In genomic region chr13:40770609-40770933, GRCh38 we compare ENCODE assay signal across 8 cellular contexts. TPM values are rescaled to one million over a fixed set of nuclear protein-coding genes. Genes with fewer than 3 reads are reported as not detected.
DNase-seq lines count a peak whose midpoint lies in the region; ATAC-seq and TF ChIP-seq lines count a peak whose summit lies in the region.

No MANE protein-coding gene starts in this region.

- no peak for DNase-seq in CD8-positive, alpha-beta T cell
- DNase-seq in PC-3, result no peak
- no peak for DNase-seq in epithelial cell of esophagus (ENCODE audit: low read depth)
- no peak for DNase-seq in SIG-M5 (lab: John Stamatoyannopoulos, UW)
- DNase-seq in NCI-H510A (lab: John Stamatoyannopoulos, UW), result no peak
- DNase-seq in NCI-H2081 treated with DMSO at 0.1 percent for 48 hours (lab: John Stamatoyannopoulos, UW), result no peak

- peaks cover 41% of the 10 kb centered on the region for H3K4me1 Mint-ChIP-seq in CD8-positive, alpha-beta T cell (ENCODE audit: low read depth)

- peak overlapping the region; percentile 99 for H3K4me3 Mint-ChIP-seq in CD8-positive, alpha-beta T cell

- no peaks in the 10 kb centered on the region for H3K9me3 ChIP-seq in CD8-positive, alpha-beta T cell (ENCODE audit: low read length)
- H3K9me3 ChIP-seq in PC-3 (ENCODE audit: low read length) (no peaks in the 10 kb centered on the region), neutrophil (no peaks in the 10 kb centered on the region)

- intact Hi-C loops in CD8-positive, alpha-beta T cell (cut with DNase I, micrococcal nuclease), result loop anchor here (2.0 to 10.0 kb wide), 12 partner anchors 36 to 1733 kb away; partner anchors contain the start of genes AKAP11 (in 1 of the 2), KBTBD6 (in 1 of the 2), KBTBD7 (in 1 of the 2) and MTRF1 (in 1 of the 2)
- intact Hi-C loops in PC-3 (cut with micrococcal nuclease), result loop anchor here (10.0 kb wide), 1 partner anchor 294 kb away; the partner anchor contains the start of gene WBP4

- no peaks in the 10 kb centered on the region for H3K27me3 ChIP-seq in CD8-positive, alpha-beta T cell (ENCODE audit: insufficient read depth, low read length)
- H3K27me3 ChIP-seq in PC-3 (ENCODE audit: low read length) (no peaks in the 10 kb centered on the region), neutrophil (no peaks in the 10 kb centered on the region)

- no peaks in the 10 kb centered on the region for H3K9me2 ChIP-seq in PC-3 (replicated peaks; ENCODE audit: low read length)

- H3K27ac ChIP-seq in CD8-positive, alpha-beta T cell (ENCODE audit: low read depth, low read length), result peak overlapping the region; percentile 74
- H3K27ac ChIP-seq in PC-3 (ENCODE audit: low read length) (peak overlapping the region; percentile 61), neutrophil (peak overlapping the region; percentile 79)

- H3K36me3 Mint-ChIP-seq in CD8-positive, alpha-beta T cell, result peaks cover 26% of the 10 kb centered on the region

- peaks cover 16% of the 10 kb centered on the region for H3K4me1 ChIP-seq in CD8-positive, alpha-beta T cell (ENCODE audit: insufficient read depth, low read length)
- H3K4me1 ChIP-seq in PC-3 (ENCODE audit: insufficient read depth, low read length) (peaks cover 7% of the 10 kb centered on the region; the same call in 1 of the 2 replicates), neutrophil (ENCODE audit: control insufficient read depth in 1 of 2, insufficient read depth in 1 of 2, low read depth in 1 of 2, low read length in 1 of 2) (peaks cover 7 to 11% of the 10 kb centered on the region in 2 experiments)

- H3K36me3 ChIP-seq in CD8-positive, alpha-beta T cell (ENCODE audit: insufficient read depth, low read length), result no peaks in the 10 kb centered on the region
- H3K36me3 ChIP-seq in PC-3 (ENCODE audit: low read depth, low read length) (no peaks in the 10 kb centered on the region; the same call in 1 of the 2 replicates), neutrophil (peaks cover 9% of the 10 kb centered on the region)

- peak overlapping the region; percentile 98 for H3K27ac Mint-ChIP-seq in CD8-positive, alpha-beta T cell

- no peak for ATAC-seq in CD8-positive, alpha-beta T cell
- no peak for ATAC-seq in PC-3
- ATAC-seq in HG03095 (IDR thresholded peaks at IDR 0.05; ENCODE audit: unreplicated experiment), result no peak

- TF ChIP-seq CTCF in CD8-positive, alpha-beta T cell (IDR thresholded peaks at IDR 0.05), result peak; percentile 48
- TF ChIP-seq CTCF in PC-3 (conservative IDR thresholded peaks at IDR 0.05; ENCODE audit: low read depth, low read length), result no peak
- no peak for TF ChIP-seq CTCF in epithelial cell of esophagus (IDR thresholded peaks at IDR 0.05; ENCODE audit: insufficient read depth, low read depth, low read length, missing control alignments)
- no peak for TF ChIP-seq CTCF in neutrophil (IDR thresholded peaks at IDR 0.05)

- no peaks in the 10 kb centered on the region for H4K20me1 ChIP-seq in PC-3 (ENCODE audit: low read length)

- H3K9me3 Mint-ChIP-seq in CD8-positive, alpha-beta T cell, result no peaks in the 10 kb centered on the region

- peak overlapping the region; percentile 96 for H3K4me2 ChIP-seq in PC-3 (ENCODE audit: low read length)

- H3F3A ChIP-seq in PC-3 (ENCODE audit: low read length, unreplicated experiment), result no peaks in the 10 kb centered on the region

- CTCF ChIA-PET in CD8-positive, alpha-beta T cell (lab: Charles Lee), result interaction anchor here (0.6 kb wide), 1 partner anchor 290 kb away, joined by 4 read pairs; no protein-coding TSS in a partner anchor
- CTCF ChIA-PET in PC-3 (lab: Charles Lee), result no interaction called here

- POLR2A ChIA-PET in CD8-positive, alpha-beta T cell (lab: Charles Lee), result interaction anchor here (1.3 to 2.0 kb wide), 2 partner anchors 18 to 151 kb away, joined by 3 to 15 read pairs; partner anchors contain the start of gene SLC25A15
- POLR2A ChIA-PET in PC-3 (lab: Charles Lee; ENCODE audit: unreplicated experiment), result no interaction called here

- TSS peak; percentile 80 for BruUV-seq in PC-3 (replicated peaks; lab: Mats Ljungman, UMichigan)

- peak overlapping the region; percentile 88 for H2AFZ ChIP-seq in PC-3 (ENCODE audit: low read length)

- no peaks in the 10 kb centered on the region for H3K27me3 Mint-ChIP-seq in CD8-positive, alpha-beta T cell (ENCODE audit: low read depth)

- H3K79me2 ChIP-seq in PC-3 (ENCODE audit: low read length), result peaks cover 16% of the 10 kb centered on the region

- H3K9ac ChIP-seq in PC-3 (ENCODE audit: low read length), result peak overlapping the region; percentile 88

- peak overlapping the region; percentile 89 for H3K4me3 ChIP-seq in CD8-positive, alpha-beta T cell (ENCODE audit: low read depth, low read length)
- H3K4me3 ChIP-seq in PC-3 (ENCODE audit: low read length), result peak overlapping the region; percentile 97
- peak overlapping the region; percentile 98 for H3K4me3 ChIP-seq in epithelial cell of esophagus (ENCODE audit: low read length)
- H3K4me3 ChIP-seq in neutrophil (ENCODE audit: low read depth in 1 of 2, low read length in 1 of 2), result peak overlapping the region; percentile 84 to 91

RNA-seq across cellular contexts. Expression of gene MRPS31, which starts 0.4 kb away (rescaled TPM):
- 1 to 10 TPM; 7.3 to 7.5 TPM for total RNA-seq in CD8-positive, alpha-beta T cell
- 13.3 and 14.6 TPM in 2 replicates for total RNA-seq in PC-3 (2014; rRNA removed)

RNA-seq across cellular contexts. Expression of gene SLC25A15, which starts 18.8 kb away (rescaled TPM):
- 1 to 10 TPM; 5.0 to 7.5 TPM for total RNA-seq in CD8-positive, alpha-beta T cell
- 20.6 and 22.0 TPM in 2 replicates for total RNA-seq in PC-3 (2014; rRNA removed)
